26 cellular contexts compared by ENCODE assay signal in the genomic region with DNA sequence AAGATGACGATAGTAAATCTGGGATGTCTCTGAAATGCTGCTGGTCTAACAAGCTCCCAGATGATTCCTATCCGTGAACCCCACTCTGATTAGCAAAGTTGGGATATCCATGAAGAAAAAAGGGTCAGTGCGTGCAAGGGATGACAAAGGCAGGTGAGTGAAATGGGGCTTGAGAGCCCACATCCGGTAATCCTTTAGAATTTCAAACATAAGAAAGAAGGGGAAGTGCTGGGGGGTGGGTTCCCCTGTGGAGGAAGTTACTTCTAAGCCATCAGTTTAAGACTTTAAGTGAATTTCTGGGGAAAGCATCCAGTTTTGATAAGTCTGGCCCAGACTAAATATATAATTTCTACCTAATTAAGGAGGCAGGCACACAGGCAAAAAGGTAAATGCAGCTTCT.
"Had no signal": no experiment of that assay in that cellular context is flagged by ENCODE, and none has a peak within 500 bp of the region (broad histone marks: within the 10 kb centered on the region; RNA-seq: fewer than 3 reads in every experiment).

No MANE protein-coding gene starts in this region.

- H3K27ac Mint-ChIP-seq: mesothelial cell of epicardium; naive B cell; natural killer cell treated with Interleukin-12 subunit alpha and Interleukin-12 subunit beta and Interleukin-15 and Interleukin-18, amount 100 ng/mL, for 72 hours; progenitor cell of endocrine pancreas; stimulated activated naive CD8-positive, alpha-beta T cell treated with anti-CD3 and anti-CD28 coated beads, Interleukin-15, amount 100 ng/mL, for 72 hours had no signal

- H3K9ac ChIP-seq: parathyroid adenoma had no signal

- ATAC-seq: gastrocnemius medialis; left cardiac atrium; left lung; mucosa of descending colon; natural killer cell treated with Interleukin-12 subunit alpha and Interleukin-12 subunit beta and Interleukin-15 and Interleukin-18, amount 100 ng/mL, for 72 hours; right lobe of liver; stimulated activated naive CD8-positive, alpha-beta T cell treated with anti-CD3 and anti-CD28 coated beads, Interleukin-15, amount 100 ng/mL, for 72 hours had no signal

- H3K4me3 Mint-ChIP-seq: mesothelial cell of epicardium; naive B cell; natural killer cell treated with Interleukin-12 subunit alpha and Interleukin-12 subunit beta and Interleukin-15 and Interleukin-18, amount 100 ng/mL, for 72 hours; neural crest cell; stimulated activated naive CD8-positive, alpha-beta T cell treated with anti-CD3 and anti-CD28 coated beads, Interleukin-15, amount 100 ng/mL, for 72 hours had no signal

- DNase-seq: foreskin fibroblast; gastrocnemius medialis; head of caudate nucleus; left cardiac atrium; left lung; mesenchymal stem cell; mucosa of descending colon; naive B cell; right lobe of liver; stimulated activated CD4-positive, alpha-beta T cell treated with anti-CD3 and anti-CD28 coated beads, Interleukin-12 subunit alpha, Interleukin-12 subunit beta, amount 100 ng/mL, for 4 hours; stimulated activated CD4-positive, alpha-beta T cell treated with anti-CD3 and anti-CD28 coated beads, Interleukin-1b, Interleukin-23, amount 100 ng/mL, for 48 hours; stimulated activated CD4-positive, alpha-beta T cell treated with anti-CD3 and anti-CD28 coated beads, Interleukin-4, amount 100 ng/mL, for 1 hour; stimulated activated CD8-positive, alpha-beta memory T cell treated with anti-CD3 and anti-CD28 coated beads, Interleukin-4, amount 100 ng/mL, for 48 hours; stimulated activated naive CD4-positive, alpha-beta T cell; stimulated activated naive CD8-positive, alpha-beta T cell treated with anti-CD3 and anti-CD28 coated beads, Interleukin-15, amount 100 ng/mL, for 72 hours; transverse colon had no signal

- FAIRE-seq: islet of Langerhans had no signal

- H3K9me3 Mint-ChIP-seq: mesothelial cell of epicardium; neural crest cell; stimulated activated naive CD8-positive, alpha-beta T cell treated with anti-CD3 and anti-CD28 coated beads, Interleukin-15, amount 100 ng/mL, for 72 hours had no signal

- H3K36me3 ChIP-seq: gastrocnemius medialis, left lung, right lobe of liver, suprapubic skin, transverse colon, vagina had no signal

- H3K36me3 Mint-ChIP-seq: mesothelial cell of epicardium, naive B cell had no signal

- H3K27me3 ChIP-seq: gastrocnemius medialis, left lung, right lobe of liver, suprapubic skin, vagina had no signal

- H3K4me1 Mint-ChIP-seq: naive B cell, neural crest cell had no signal

- H3K27ac ChIP-seq: coronary artery, gastrocnemius medialis, left lung, parathyroid adenoma, right lobe of liver, suprapubic skin, transverse colon, vagina had no signal

- H3K79me2 ChIP-seq: parathyroid adenoma had no signal

- H2AFZ ChIP-seq: parathyroid adenoma had no signal

- H3K9me3 ChIP-seq: gastrocnemius medialis, left lung, mucosa of descending colon, right lobe of liver, suprapubic skin, transverse colon, vagina had no signal

- H3K4me3 ChIP-seq: coronary artery, gastrocnemius medialis, left lung, mucosa of descending colon, right lobe of liver, smooth muscle cell, suprapubic skin, transverse colon, vagina had no signal

- H3K4me2 ChIP-seq: smooth muscle cell had no signal

- H3K27me3 Mint-ChIP-seq: natural killer cell treated with Interleukin-12 subunit alpha and Interleukin-12 subunit beta and Interleukin-15 and Interleukin-18, amount 100 ng/mL, for 72 hours had no signal

- H3K4me1 ChIP-seq: gastrocnemius medialis, left lung, parathyroid adenoma, right lobe of liver, suprapubic skin, transverse colon, vagina had no signal
